In genomic region chr11:120210651-120211521, GRCh38 we compare ENCODE assay signal across 8 cellular contexts. TPM values are rescaled to one million over a fixed set of nuclear protein-coding genes. Genes with fewer than 3 reads are reported as not detected.
DNase-seq lines count a peak whose midpoint lies in the region; ATAC-seq and TF ChIP-seq lines count a peak whose summit lies in the region.

OAF (plus strand) TSS chr11:120211032; CDS start chr11:120211280, 248 bp downstream.

- intact Hi-C loops in dendritic cell treated with granulocyte-macrophage colony-stimulating factor and Interleukin-4, amounts not matched to agents 40 ng/mL and 50 ng/mL, for 4 days (cut with micrococcal nuclease) = loop anchor here (1.0 kb wide), 1 partner anchor 13 kb away; no protein-coding TSS in a partner anchor
- intact Hi-C loops in left lung (cut with DNase I) = no loop called here

- peak; percentile 90 for ATAC-seq in left lung

- peak within 1 kb of the TSS; percentile 94 for H3K4me3 Mint-ChIP-seq in dendritic cell treated with granulocyte-macrophage colony-stimulating factor and Interleukin-4, amounts not matched to agents 40 ng/mL and 50 ng/mL, for 4 days

- peaks cover 5 to 43% of the 10 kb centered on the region in 2 donors for H3K4me1 ChIP-seq in left lung

- H3K9me3 ChIP-seq in left lung = no peaks in the 10 kb centered on the region

- H3K4me3 ChIP-seq in GM06990 (replicated peaks; ENCODE audit: low read depth, low read length) (peak within 1 kb of the TSS; percentile 57), HFF-Myc (replicated peaks; ENCODE audit: low read depth, low read length) (peak within 1 kb of the TSS; percentile 89), left lung (peak within 1 kb of the TSS; percentile 50 to 60)

- peak; percentile 81 for DNase-seq in GM06990 (ENCODE audit: extremely low read depth, insufficient read length)
- peak; percentile 61 for DNase-seq in HFF-Myc (ENCODE audit: extremely low read depth, low read depth)
- peak; percentile 52 for DNase-seq in NCI-H1105 (lab: John Stamatoyannopoulos, UW)
- peak; percentile 62 for DNase-seq in activated CD4-positive, alpha-beta T cell treated with anti-CD3 and anti-CD28 coated beads for 48 hours
- peak; percentile 77 to 88 for DNase-seq in left lung
- DNase-seq in stimulated activated CD4-positive, alpha-beta T cell treated with anti-CD3 and anti-CD28 coated beads, Interleukin-2, amount 100 ng/mL, for 4 hours (ENCODE audit: low read depth) = peak; percentile 37
- DNase-seq in NCI-H187 (lab: John Stamatoyannopoulos, UW) = no peak

- H3K27ac ChIP-seq in left lung = peak within 1 kb of the TSS; percentile 49 to 63

- H3K27me3 ChIP-seq in GM06990 (replicated peaks; ENCODE audit: control insufficient read depth, insufficient read depth, low read length) (no peaks in the 10 kb centered on the region; the same call in 1 of the 2 replicates), left lung (peaks cover 0 to 41% of the 10 kb centered on the region in 2 donors)

- H3K9me3 Mint-ChIP-seq in dendritic cell treated with granulocyte-macrophage colony-stimulating factor and Interleukin-4, amounts not matched to agents 40 ng/mL and 50 ng/mL, for 4 days = no peaks in the 10 kb centered on the region

- H3K36me3 ChIP-seq in GM06990 (ENCODE audit: control insufficient read depth, insufficient read depth, low read length) = no peaks in the 10 kb centered on the region
- H3K36me3 ChIP-seq in left lung = no peaks in the 10 kb centered on the region

- peaks cover 64% of the 10 kb centered on the region for H3K4me1 Mint-ChIP-seq in dendritic cell treated with granulocyte-macrophage colony-stimulating factor and Interleukin-4, amounts not matched to agents 40 ng/mL and 50 ng/mL, for 4 days (ENCODE audit: low read depth)

- peaks cover 13% of the 10 kb centered on the region for H3K36me3 Mint-ChIP-seq in dendritic cell treated with granulocyte-macrophage colony-stimulating factor and Interleukin-4, amounts not matched to agents 40 ng/mL and 50 ng/mL, for 4 days (ENCODE audit: low read depth)

- TF ChIP-seq CTCF in GM06990 (IDR thresholded peaks at IDR 0.05; ENCODE audit: insufficient read depth, low read length, poor library complexity, severe bottlenecking) (no peak), HFF-Myc (IDR thresholded peaks at IDR 0.05; ENCODE audit: low read depth, low read length, missing control alignments) (no peak), left lung (IDR thresholded peaks at IDR 0.05) (no peak)

- peaks cover 23% of the 10 kb centered on the region for H3K27me3 Mint-ChIP-seq in dendritic cell treated with granulocyte-macrophage colony-stimulating factor and Interleukin-4, amounts not matched to agents 40 ng/mL and 50 ng/mL, for 4 days

- H3K27ac Mint-ChIP-seq in dendritic cell treated with granulocyte-macrophage colony-stimulating factor and Interleukin-4, amounts not matched to agents 40 ng/mL and 50 ng/mL, for 4 days = peak within 1 kb of the TSS; percentile 84

RNA-seq across cellular contexts. Expression of gene OAF, which starts in this region (rescaled TPM):
- 10 to 100 TPM; 29.1 to 31.9 TPM for total RNA-seq in left lung

Comparison
In these comparisons a context has a peak if more than half of its experiments do, and no peak if none do; other contexts are left out.
1. DNase-seq: peak in GM06990 (single experiment), HFF-Myc (single experiment), NCI-H1105 (single experiment), activated CD4-positive, alpha-beta T cell treated with anti-CD3 and anti-CD28 coated beads for 48 hours (single experiment), left lung (2 of 2) and stimulated activated CD4-positive, alpha-beta T cell treated with anti-CD3 and anti-CD28 coated beads, Interleukin-2, amount 100 ng/mL, for 4 hours (single experiment); none in NCI-H187 (0 of 2).
2. Peak in every context shown above with its lines, with median percentiles within 50 percentile points of each other: H3K4me3 ChIP-seq.